In genomic region chr3:130547680-130548065, GRCh38 we compare ENCODE assay signal across 3 cellular contexts. TPM values are rescaled to one million over a fixed set of nuclear protein-coding genes. Genes with fewer than 3 reads are reported as not detected.
"Had no signal": no experiment of that assay in that cellular context is flagged by ENCODE, and none has a peak within 500 bp of the region (broad histone marks: within the 10 kb centered on the region; RNA-seq: fewer than 3 reads in every experiment).

No MANE protein-coding gene starts in this region.

RNA-seq across cellular contexts. Expression of gene COL6A6, which starts 30.7 kb away (rescaled TPM):
- polyA plus RNA-seq: naive thymus-derived CD4-positive, alpha-beta T cell; naive thymus-derived CD8-positive, alpha-beta T cell; neural cell had no signal
